Comparison of ENCODE assay signal across 17 cellular contexts in genomic region chr4:168361365-168362024, GRCh38.
"Had no signal": no experiment of that assay in that cellular context is flagged by ENCODE, and none has a peak within 500 bp of the region (broad histone marks: within the 10 kb centered on the region; RNA-seq: fewer than 3 reads in every experiment).

No MANE protein-coding gene starts in this region.

- ATAC-seq: left colon; stimulated activated naive CD8-positive, alpha-beta T cell treated with anti-CD3 and anti-CD28 coated beads, Interleukin-15, amount 100 ng/mL, for 72 hours; upper lobe of right lung had no signal

- DNase-seq: activated B cell treated with CpG ODN at 0.5 μM for 24 hours; activated CD4-positive, alpha-beta T cell treated with anti-CD3 and anti-CD28 coated beads, Interleukin-2, amount 10 ng/mL, durations not matched to agents 24 days and 14 days; activated naive CD4-positive, alpha-beta T cell treated with anti-CD3 and anti-CD28 coated beads, Interleukin-2, amount 50 U/mL, for 16 hours; activated T-cell treated with anti-CD3 and anti-CD28 coated beads for 4 hours; adrenal gland; caudate nucleus; colonic mucosa; effector CD4-positive, alpha-beta T cell; heart left ventricle; left colon; midbrain; retina; stimulated activated CD4-positive, alpha-beta T cell treated with anti-CD3 and anti-CD28 coated beads, Interleukin-15, amount 100 ng/mL, for 24 hours; stimulated activated CD4-positive, alpha-beta T cell treated with anti-CD3 and anti-CD28 coated beads, Interleukin-4, amount 100 ng/mL, for 24 hours; stimulated activated naive CD8-positive, alpha-beta T cell treated with anti-CD3 and anti-CD28 coated beads, Interleukin-15, amount 100 ng/mL, for 72 hours; testis; upper lobe of right lung had no signal
